In the genomic region with DNA sequence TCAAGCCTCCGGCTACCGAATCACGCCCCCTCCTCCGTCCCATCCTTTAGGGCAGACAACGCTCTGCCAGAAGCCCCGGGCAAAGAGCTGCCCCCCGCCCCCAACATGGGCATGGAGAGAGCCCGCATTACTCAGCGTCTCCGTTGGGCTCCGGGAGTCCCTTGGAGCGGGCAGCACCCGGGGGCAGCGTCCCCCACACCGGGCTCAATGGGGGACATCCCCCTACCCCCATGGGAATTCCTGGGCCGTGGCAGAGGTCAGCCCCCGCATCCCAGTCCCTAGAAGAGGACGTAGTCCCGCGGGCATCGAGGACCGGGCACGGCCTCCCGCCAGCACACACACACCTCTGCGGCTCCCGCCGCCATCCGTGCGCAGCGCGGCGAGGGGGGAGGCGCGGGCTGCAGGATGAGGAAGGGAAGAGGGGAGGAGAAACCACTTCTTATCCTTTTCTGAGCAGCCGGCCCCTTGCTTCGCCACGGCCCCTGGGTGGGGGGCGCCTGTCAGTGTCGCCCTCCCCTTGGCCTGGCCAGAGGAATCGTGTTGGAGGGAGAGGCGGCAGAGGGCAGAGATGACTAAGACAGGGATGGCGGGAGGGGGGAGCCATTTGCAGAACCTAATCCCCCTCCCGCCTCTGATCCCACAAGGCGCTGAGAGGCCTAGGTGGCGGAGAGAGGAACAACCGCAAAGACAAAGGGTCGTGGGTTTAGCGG, we compare ENCODE assay signal across 1 cellular context.
TF ChIP-seq lines count a peak whose summit lies in the region.

No MANE protein-coding gene starts in this region.

TF ChIP-seq in GM12878, 131 proteins besides CTCF, POLR2A, EP300 and RAD21:
- TF ChIP-seq MTA2 (IDR thresholded peaks at IDR 0.05; ENCODE audit: low read depth), result no peak
- no peak for TF ChIP-seq CHD4 (IDR thresholded peaks at IDR 0.05)
- TF ChIP-seq NR2C1 (IDR thresholded peaks at IDR 0.05), result no peak
- no peak for TF ChIP-seq CBX5 (IDR thresholded peaks at IDR 0.05; ENCODE audit: low read depth)
- no peak for TF ChIP-seq NFIC (IDR thresholded peaks at IDR 0.05; ENCODE audit: low read depth, low read length)
- no peak for TF ChIP-seq ZNF217 (IDR thresholded peaks at IDR 0.05)
- 0 out of 2 replicates have a peak, but pooled peaks have one; percentile 21 for TF ChIP-seq NR2F1 (conservative IDR thresholded peaks at IDR 0.05)
- TF ChIP-seq CHD1 (IDR thresholded peaks at IDR 0.05; ENCODE audit: low read depth, low read length), result no peak
- TF ChIP-seq CBX3 (IDR thresholded peaks at IDR 0.05; ENCODE audit: borderline replicate concordance, low read depth), result no peak
- peak; percentile 41 for TF ChIP-seq IKZF1 (conservative IDR thresholded peaks at IDR 0.05)
- no peak for TF ChIP-seq TCF12 (IDR thresholded peaks at IDR 0.05; ENCODE audit: low read depth, low read length)
- TF ChIP-seq SMAD5 (IDR thresholded peaks at IDR 0.05; ENCODE audit: low read depth), result no peak
- TF ChIP-seq, protein P1, sequence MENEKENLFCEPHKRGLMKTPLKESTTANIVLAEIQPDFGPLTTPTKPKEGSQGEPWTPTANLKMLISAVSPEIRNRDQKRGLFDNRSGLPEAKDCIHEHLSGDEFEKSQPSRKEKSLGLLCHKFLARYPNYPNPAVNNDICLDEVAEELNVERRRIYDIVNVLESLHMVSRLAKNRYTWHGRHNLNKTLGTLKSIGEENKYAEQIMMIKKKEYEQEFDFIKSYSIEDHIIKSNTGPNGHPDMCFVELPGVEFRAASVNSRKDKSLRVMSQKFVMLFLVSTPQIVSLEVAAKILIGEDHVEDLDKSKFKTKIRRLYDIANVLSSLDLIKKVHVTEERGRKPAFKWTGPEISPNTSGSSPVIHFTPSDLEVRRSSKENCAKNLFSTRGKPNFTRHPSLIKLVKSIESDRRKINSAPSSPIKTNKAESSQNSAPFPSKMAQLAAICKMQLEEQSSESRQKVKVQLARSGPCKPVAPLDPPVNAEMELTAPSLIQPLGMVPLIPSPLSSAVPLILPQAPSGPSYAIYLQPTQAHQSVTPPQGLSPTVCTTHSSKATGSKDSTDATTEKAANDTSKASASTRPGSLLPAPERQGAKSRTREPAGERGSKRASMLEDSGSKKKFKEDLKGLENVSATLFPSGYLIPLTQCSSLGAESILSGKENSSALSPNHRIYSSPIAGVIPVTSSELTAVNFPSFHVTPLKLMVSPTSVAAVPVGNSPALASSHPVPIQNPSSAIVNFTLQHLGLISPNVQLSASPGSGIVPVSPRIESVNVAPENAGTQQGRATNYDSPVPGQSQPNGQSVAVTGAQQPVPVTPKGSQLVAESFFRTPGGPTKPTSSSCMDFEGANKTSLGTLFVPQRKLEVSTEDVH (IDR thresholded peaks at IDR 0.05; ENCODE audit: low read depth, partially characterized antibody), result no peak
- TF ChIP-seq, protein P2, sequence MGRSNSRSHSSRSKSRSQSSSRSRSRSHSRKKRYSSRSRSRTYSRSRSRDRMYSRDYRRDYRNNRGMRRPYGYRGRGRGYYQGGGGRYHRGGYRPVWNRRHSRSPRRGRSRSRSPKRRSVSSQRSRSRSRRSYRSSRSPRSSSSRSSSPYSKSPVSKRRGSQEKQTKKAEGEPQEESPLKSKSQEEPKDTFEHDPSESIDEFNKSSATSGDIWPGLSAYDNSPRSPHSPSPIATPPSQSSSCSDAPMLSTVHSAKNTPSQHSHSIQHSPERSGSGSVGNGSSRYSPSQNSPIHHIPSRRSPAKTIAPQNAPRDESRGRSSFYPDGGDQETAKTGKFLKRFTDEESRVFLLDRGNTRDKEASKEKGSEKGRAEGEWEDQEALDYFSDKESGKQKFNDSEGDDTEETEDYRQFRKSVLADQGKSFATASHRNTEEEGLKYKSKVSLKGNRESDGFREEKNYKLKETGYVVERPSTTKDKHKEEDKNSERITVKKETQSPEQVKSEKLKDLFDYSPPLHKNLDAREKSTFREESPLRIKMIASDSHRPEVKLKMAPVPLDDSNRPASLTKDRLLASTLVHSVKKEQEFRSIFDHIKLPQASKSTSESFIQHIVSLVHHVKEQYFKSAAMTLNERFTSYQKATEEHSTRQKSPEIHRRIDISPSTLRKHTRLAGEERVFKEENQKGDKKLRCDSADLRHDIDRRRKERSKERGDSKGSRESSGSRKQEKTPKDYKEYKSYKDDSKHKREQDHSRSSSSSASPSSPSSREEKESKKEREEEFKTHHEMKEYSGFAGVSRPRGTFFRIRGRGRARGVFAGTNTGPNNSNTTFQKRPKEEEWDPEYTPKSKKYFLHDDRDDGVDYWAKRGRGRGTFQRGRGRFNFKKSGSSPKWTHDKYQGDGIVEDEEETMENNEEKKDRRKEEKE (IDR thresholded peaks at IDR 0.05), result no peak
- no peak; the same call in 1 of the 2 replicates for TF ChIP-seq DPF2 (IDR thresholded peaks at IDR 0.05)
- TF ChIP-seq, protein P3, sequence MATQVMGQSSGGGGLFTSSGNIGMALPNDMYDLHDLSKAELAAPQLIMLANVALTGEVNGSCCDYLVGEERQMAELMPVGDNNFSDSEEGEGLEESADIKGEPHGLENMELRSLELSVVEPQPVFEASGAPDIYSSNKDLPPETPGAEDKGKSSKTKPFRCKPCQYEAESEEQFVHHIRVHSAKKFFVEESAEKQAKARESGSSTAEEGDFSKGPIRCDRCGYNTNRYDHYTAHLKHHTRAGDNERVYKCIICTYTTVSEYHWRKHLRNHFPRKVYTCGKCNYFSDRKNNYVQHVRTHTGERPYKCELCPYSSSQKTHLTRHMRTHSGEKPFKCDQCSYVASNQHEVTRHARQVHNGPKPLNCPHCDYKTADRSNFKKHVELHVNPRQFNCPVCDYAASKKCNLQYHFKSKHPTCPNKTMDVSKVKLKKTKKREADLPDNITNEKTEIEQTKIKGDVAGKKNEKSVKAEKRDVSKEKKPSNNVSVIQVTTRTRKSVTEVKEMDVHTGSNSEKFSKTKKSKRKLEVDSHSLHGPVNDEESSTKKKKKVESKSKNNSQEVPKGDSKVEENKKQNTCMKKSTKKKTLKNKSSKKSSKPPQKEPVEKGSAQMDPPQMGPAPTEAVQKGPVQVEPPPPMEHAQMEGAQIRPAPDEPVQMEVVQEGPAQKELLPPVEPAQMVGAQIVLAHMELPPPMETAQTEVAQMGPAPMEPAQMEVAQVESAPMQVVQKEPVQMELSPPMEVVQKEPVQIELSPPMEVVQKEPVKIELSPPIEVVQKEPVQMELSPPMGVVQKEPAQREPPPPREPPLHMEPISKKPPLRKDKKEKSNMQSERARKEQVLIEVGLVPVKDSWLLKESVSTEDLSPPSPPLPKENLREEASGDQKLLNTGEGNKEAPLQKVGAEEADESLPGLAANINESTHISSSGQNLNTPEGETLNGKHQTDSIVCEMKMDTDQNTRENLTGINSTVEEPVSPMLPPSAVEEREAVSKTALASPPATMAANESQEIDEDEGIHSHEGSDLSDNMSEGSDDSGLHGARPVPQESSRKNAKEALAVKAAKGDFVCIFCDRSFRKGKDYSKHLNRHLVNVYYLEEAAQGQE (IDR thresholded peaks at IDR 0.05; ENCODE audit: low read depth, low read length), result no peak
- TF ChIP-seq IKZF2 (IDR thresholded peaks at IDR 0.05), result 0 out of 4 replicates have a peak, but pooled peaks of 1 of the 2 experiments have one; percentile 31
- TF ChIP-seq SMARCA5 (IDR thresholded peaks at IDR 0.05), result no peak
- TF ChIP-seq, protein P4, sequence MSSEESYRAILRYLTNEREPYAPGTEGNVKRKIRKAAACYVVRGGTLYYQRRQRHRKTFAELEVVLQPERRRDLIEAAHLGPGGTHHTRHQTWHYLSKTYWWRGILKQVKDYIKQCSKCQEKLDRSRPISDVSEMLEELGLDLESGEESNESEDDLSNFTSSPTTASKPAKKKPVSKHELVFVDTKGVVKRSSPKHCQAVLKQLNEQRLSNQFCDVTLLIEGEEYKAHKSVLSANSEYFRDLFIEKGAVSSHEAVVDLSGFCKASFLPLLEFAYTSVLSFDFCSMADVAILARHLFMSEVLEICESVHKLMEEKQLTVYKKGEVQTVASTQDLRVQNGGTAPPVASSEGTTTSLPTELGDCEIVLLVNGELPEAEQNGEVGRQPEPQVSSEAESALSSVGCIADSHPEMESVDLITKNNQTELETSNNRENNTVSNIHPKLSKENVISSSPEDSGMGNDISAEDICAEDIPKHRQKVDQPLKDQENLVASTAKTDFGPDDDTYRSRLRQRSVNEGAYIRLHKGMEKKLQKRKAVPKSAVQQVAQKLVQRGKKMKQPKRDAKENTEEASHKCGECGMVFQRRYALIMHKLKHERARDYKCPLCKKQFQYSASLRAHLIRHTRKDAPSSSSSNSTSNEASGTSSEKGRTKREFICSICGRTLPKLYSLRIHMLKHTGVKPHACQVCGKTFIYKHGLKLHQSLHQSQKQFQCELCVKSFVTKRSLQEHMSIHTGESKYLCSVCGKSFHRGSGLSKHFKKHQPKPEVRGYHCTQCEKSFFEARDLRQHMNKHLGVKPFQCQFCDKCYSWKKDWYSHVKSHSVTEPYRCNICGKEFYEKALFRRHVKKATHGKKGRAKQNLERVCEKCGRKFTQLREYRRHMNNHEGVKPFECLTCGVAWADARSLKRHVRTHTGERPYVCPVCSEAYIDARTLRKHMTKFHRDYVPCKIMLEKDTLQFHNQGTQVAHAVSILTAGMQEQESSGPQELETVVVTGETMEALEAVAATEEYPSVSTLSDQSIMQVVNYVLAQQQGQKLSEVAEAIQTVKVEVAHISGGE (CRISPR knock-in tag; IDR thresholded peaks at IDR 0.05), result no peak
- TF ChIP-seq TCF3 (IDR thresholded peaks at IDR 0.05; ENCODE audit: borderline replicate concordance, insufficient read depth, low read depth, low read length), result no peak
- no peak for TF ChIP-seq ZZZ3 (IDR thresholded peaks at IDR 0.05; ENCODE audit: control insufficient read depth, insufficient read length, low read depth)
- peak in 1 of 2 experiments; percentile 20; a peak in 1 of 4 replicates for TF ChIP-seq BHLHE40 (IDR thresholded peaks at IDR 0.05; ENCODE audit: borderline replicate concordance in 1 of 2, low read depth in 2 of 2, low read length in 1 of 2)
- TF ChIP-seq MEF2B (IDR thresholded peaks at IDR 0.05; ENCODE audit: partially characterized antibody, poor library complexity, severe bottlenecking), result peak; percentile 66
